In genomic region chr3:150433347-150433746, GRCh38 we compare ENCODE assay signal across 1 cellular context.
TF ChIP-seq lines count a peak whose summit lies in the region.

No MANE protein-coding gene starts in this region.

TF ChIP-seq in K562, 482 proteins besides CTCF, POLR2A, EP300 and RAD21 (continued from another document):
- TF ChIP-seq FOXM1 (IDR thresholded peaks at IDR 0.05; ENCODE audit: low read depth) (0 out of 2 replicates have a peak, but pooled peaks have one; percentile 46), FOXM1 (CRISPR knock-in tag; IDR thresholded peaks at IDR 0.05; ENCODE audit: low read depth) (no peak), TCF3 (CRISPR knock-in tag; IDR thresholded peaks at IDR 0.05) (peak; percentile 70), FOXK2 (conservative IDR thresholded peaks at IDR 0.05 in 1 of 2, IDR thresholded peaks at IDR 0.05 in 1 of 2; ENCODE audit: low read depth in 2 of 2) (peak; percentile 24 to 77; a peak in 2 of 4 replicates), HMBOX1 (IDR thresholded peaks at IDR 0.05) (0 out of 2 replicates have a peak, but pooled peaks have one; percentile 27), ZKSCAN3 (CRISPR knock-in tag; IDR thresholded peaks at IDR 0.05) (no peak), CXXC5 (CRISPR knock-in tag; IDR thresholded peaks at IDR 0.05) (no peak), NCOR1 (IDR thresholded peaks at IDR 0.05) (peak; percentile 79), ZNF79 (CRISPR knock-in tag; IDR thresholded peaks at IDR 0.05; ENCODE audit: low read depth) (no peak), PTTG1 (tag; IDR thresholded peaks at IDR 0.05; ENCODE audit: low read depth) (no peak), ZC3H4 (CRISPR knock-in tag; IDR thresholded peaks at IDR 0.05; ENCODE audit: borderline replicate concordance) (no peak), SMARCA4 (IDR thresholded peaks at IDR 0.05) (peak; percentile 72; the same call in 1 of the 2 replicates), IRF2 (CRISPR knock-in tag; IDR thresholded peaks at IDR 0.05) (no peak), MNT (conservative IDR thresholded peaks at IDR 0.05) (0 out of 4 replicates have a peak, but pooled peaks of 1 of the 2 experiments have one; percentile 21), ARID1B (IDR thresholded peaks at IDR 0.05) (peak; percentile 81), RBM15 (IDR thresholded peaks at IDR 0.05; ENCODE audit: insufficient read depth, low read length) (no peak), FOXJ2 (tag; IDR thresholded peaks at IDR 0.05) (no peak), JUND (IDR thresholded peaks at IDR 0.05; ENCODE audit: borderline replicate concordance, low read depth, low read length) (no peak), JUND (tag; IDR thresholded peaks at IDR 0.05; ENCODE audit: borderline replicate concordance, low read depth, low read length) (peak; percentile 66; the same call in 1 of the 3 replicates), NR2C2 (CRISPR knock-in tag; IDR thresholded peaks at IDR 0.05) (no peak), NR2C2 (tag; IDR thresholded peaks at IDR 0.05) (peak; percentile 13; the same call in 1 of the 2 replicates), POLR2AphosphoS5 (IDR thresholded peaks at IDR 0.05; ENCODE audit: control insufficient read depth, insufficient read depth, low read depth, low read length) (peak; percentile 21; the same call in 1 of the 2 replicates), DPF2 (IDR thresholded peaks at IDR 0.05) (peak; percentile 64), CBFA2T3 (IDR thresholded peaks at IDR 0.05) (peak; percentile 85), RCOR1 (IDR thresholded peaks at IDR 0.05; ENCODE audit: borderline replicate concordance in 1 of 2, low read depth in 2 of 2, low read length in 2 of 2) (peak in 1 of 2 experiments; percentile 67; a peak in 1 of 4 replicates), PHB2 (IDR thresholded peaks at IDR 0.05; ENCODE audit: low read depth) (no peak), CC2D1A (IDR thresholded peaks at IDR 0.05) (no peak), ELK3 (CRISPR knock-in tag; IDR thresholded peaks at IDR 0.05) (no peak), MBD1 (CRISPR knock-in tag; IDR thresholded peaks at IDR 0.05) (no peak), ZBTB9 (CRISPR knock-in tag; IDR thresholded peaks at IDR 0.05) (no peak), POLR3G (IDR thresholded peaks at IDR 0.05; ENCODE audit: extremely low read depth, insufficient read length, insufficient replicate concordance) (no peak), PKNOX1 (IDR thresholded peaks at IDR 0.05) (no peak), SMAD4 (CRISPR knock-in tag; conservative IDR thresholded peaks at IDR 0.05) (peak; percentile 45), ZNF592 (IDR thresholded peaks at IDR 0.05) (peak; percentile 76), TAL1 (IDR thresholded peaks at IDR 0.05) (peak; percentile 60), KDM1A (IDR thresholded peaks at IDR 0.05) (peak in 1 of 2 experiments; percentile 22; a peak in 1 of 4 replicates), CBFA2T2 (conservative IDR thresholded peaks at IDR 0.05) (peak; percentile 67), MLX (CRISPR knock-in tag; conservative IDR thresholded peaks at IDR 0.05) (no peak), ZEB2 (IDR thresholded peaks at IDR 0.05) (peak; percentile 25; the same call in 1 of the 2 replicates)
TF ChIP-seq in K562: peak in this region for 26.
